Comparison of ENCODE assay signal across 22 cellular contexts in the genomic region with DNA sequence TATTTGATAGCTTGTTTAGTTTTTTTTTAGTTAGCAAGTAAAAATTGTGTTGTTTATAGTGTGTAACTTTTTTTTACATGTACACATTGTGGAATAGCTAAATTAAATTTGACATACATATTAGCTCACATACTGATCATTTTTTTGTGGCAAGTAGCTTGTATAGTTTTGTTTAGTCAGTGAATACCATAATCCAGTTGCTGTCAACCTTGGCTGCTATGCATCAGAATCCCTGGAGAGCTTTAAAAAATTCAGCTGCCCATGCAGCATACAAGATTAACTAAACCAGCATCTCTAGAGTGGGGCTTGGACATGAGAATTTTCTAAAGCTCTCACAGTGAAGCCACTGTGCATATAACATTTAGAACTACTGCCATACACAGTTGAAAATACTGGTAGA. TPM values are rescaled to one million over a fixed set of nuclear protein-coding genes. Genes with fewer than 3 reads are reported as not detected.
A peak's percentile ranks its signal among the peaks of the same experiment; 100 is the strongest.
DNase-seq lines count a peak whose midpoint lies in the region; ATAC-seq, FAIRE-seq and TF ChIP-seq lines count a peak whose summit lies in the region.
"Had no signal": no experiment of that assay in that cellular context is flagged by ENCODE, and none has a peak within 500 bp of the region (broad histone marks: within the 10 kb centered on the region; RNA-seq: fewer than 3 reads in every experiment).

No MANE protein-coding gene starts in this region.

- DNase-seq in NCI-H82 (lab: John Stamatoyannopoulos, UW) (peak; percentile 21), NCI-H82 treated with DMSO at 0.1 percent for 48 hours (lab: John Stamatoyannopoulos, UW; ENCODE audit: unreplicated experiment) (no peak), astrocyte (ENCODE audit: low read depth) (peak; percentile 63), fibroblast of the conjunctiva (ENCODE audit: low read depth) (peak; percentile 43), stromal cell of bone marrow (ENCODE audit: low read depth) (peak; percentile 54), pancreas (no peak), COLO829 (ENCODE audit: low spot score) (no peak)
- no peak for DNase-seq in activated CD4-positive, alpha-beta memory T cell treated with anti-CD3 and anti-CD28 coated beads, Interleukin-2, amount 10 ng/mL, durations not matched to agents 7 days and 5 days
- DNase-seq: activated effector memory CD4-positive, alpha-beta T cell treated with Interleukin-2 at 50 U/mL for 16 hours; COR-L47; esophagus squamous epithelium; left ventricle myocardium superior; NCI-H1105; stimulated activated naive CD4-positive, alpha-beta T cell treated with Interleukin-2 at 50 U/mL for 16 hours; T-helper 2 cell; upper lobe of left lung had no signal

- no peak overlapping the region for H3K4me3 ChIP-seq in astrocyte (ENCODE audit: insufficient read depth, low read depth, low read length)
- no peak overlapping the region for H3K4me3 ChIP-seq in pancreas
- H3K4me3 ChIP-seq: ascending aorta, esophagus squamous epithelium, GM12878, upper lobe of left lung had no signal

- peaks cover 23% of the 10 kb centered on the region for H3K4me1 Mint-ChIP-seq in astrocyte (ENCODE audit: low read depth, unreplicated experiment)
- peaks cover 4% of the 10 kb centered on the region for H3K4me1 Mint-ChIP-seq in activated CD4-positive, alpha-beta memory T cell treated with anti-CD3 and anti-CD28 coated beads, Interleukin-2, amount 10 ng/mL, durations not matched to agents 7 days and 5 days

- H3K79me2 ChIP-seq in astrocyte (ENCODE audit: insufficient read depth, low read length) = peaks cover 38% of the 10 kb centered on the region

- POLR2A ChIA-PET in activated CD4-positive, alpha-beta memory T cell treated with anti-CD3 and anti-CD28 coated beads, Interleukin-2, amount 10 ng/mL, durations not matched to agents 7 days and 5 days (lab: Charles Lee) = interaction anchor here (1.3 kb wide), 1 partner anchor 21 kb away, joined by 3 read pairs; no protein-coding TSS in a partner anchor

- no peak overlapping the region for H2AFZ ChIP-seq in astrocyte (ENCODE audit: low read depth, low read length)

- peaks cover 5% of the 10 kb centered on the region for H3K36me3 Mint-ChIP-seq in astrocyte (ENCODE audit: low read depth, unreplicated experiment)
- H3K36me3 Mint-ChIP-seq in activated CD4-positive, alpha-beta memory T cell treated with anti-CD3 and anti-CD28 coated beads, Interleukin-2, amount 10 ng/mL, durations not matched to agents 7 days and 5 days (ENCODE audit: low read depth) = peaks cover 26% of the 10 kb centered on the region

- peaks cover 4% of the 10 kb centered on the region for H3K9me3 Mint-ChIP-seq in astrocyte (ENCODE audit: unreplicated experiment)
- no peaks in the 10 kb centered on the region for H3K9me3 Mint-ChIP-seq in activated CD4-positive, alpha-beta memory T cell treated with anti-CD3 and anti-CD28 coated beads, Interleukin-2, amount 10 ng/mL, durations not matched to agents 7 days and 5 days

- H3K36me3 ChIP-seq in astrocyte (ENCODE audit: insufficient read depth, low read length) (no peaks in the 10 kb centered on the region), pancreas (peaks cover 0 to 3% (median 0%) of the 10 kb centered on the region in 3 donors)

- no peak overlapping the region for H3K9ac ChIP-seq in astrocyte (ENCODE audit: low read length)
- H3K9ac ChIP-seq: KMS-11 had no signal

- H3K27ac ChIP-seq in astrocyte (ENCODE audit: low read depth, low read length) (no peak overlapping the region), pancreas (no peak overlapping the region)
- H3K27ac ChIP-seq: 22Rv1, ascending aorta, esophagus squamous epithelium, KMS-11 had no signal

- CTCF ChIA-PET in activated CD4-positive, alpha-beta memory T cell treated with anti-CD3 and anti-CD28 coated beads, Interleukin-2, amount 10 ng/mL, durations not matched to agents 7 days and 5 days (lab: Charles Lee) = interaction anchor here (0.7 to 2.6 kb wide), 4 partner anchors 21 to 325 kb away, joined by 3 to 14 read pairs (median 4); no protein-coding TSS in a partner anchor

- FAIRE-seq in astrocyte (lab: Jason Lieb, UNC) (no peak), pancreas (lab: Jason Lieb, UNC) (no peak)
- FAIRE-seq: GM12878 had no signal

- H3K27ac Mint-ChIP-seq in astrocyte (ENCODE audit: unreplicated experiment) = no peak overlapping the region
- no peak overlapping the region for H3K27ac Mint-ChIP-seq in activated CD4-positive, alpha-beta memory T cell treated with anti-CD3 and anti-CD28 coated beads, Interleukin-2, amount 10 ng/mL, durations not matched to agents 7 days and 5 days
- H3K27ac Mint-ChIP-seq: progenitor cell of endocrine pancreas had no signal

- H4K20me1 ChIP-seq in astrocyte (ENCODE audit: insufficient read depth, low read length) = peaks cover 16% of the 10 kb centered on the region

- H3K27me3 Mint-ChIP-seq in astrocyte (ENCODE audit: low read depth, unreplicated experiment) = no peaks in the 10 kb centered on the region
- H3K27me3 Mint-ChIP-seq in activated CD4-positive, alpha-beta memory T cell treated with anti-CD3 and anti-CD28 coated beads, Interleukin-2, amount 10 ng/mL, durations not matched to agents 7 days and 5 days = no peaks in the 10 kb centered on the region
- H3K27me3 Mint-ChIP-seq: progenitor cell of endocrine pancreas had no signal

- intact Hi-C loops in pancreas (cut with DNase I) = no loop called here

- H3K4me2 ChIP-seq in astrocyte (ENCODE audit: low read length) = peak overlapping the region; percentile 11
- H3K4me2 ChIP-seq: KMS-11 had no signal

- no peaks in the 10 kb centered on the region for H3K27me3 ChIP-seq in astrocyte (ENCODE audit: insufficient read depth, low read length)
- no peaks in the 10 kb centered on the region for H3K27me3 ChIP-seq in pancreas
- H3K27me3 ChIP-seq: ascending aorta, esophagus squamous epithelium, upper lobe of left lung had no signal

- no peak overlapping the region for H3K4me3 Mint-ChIP-seq in astrocyte (ENCODE audit: unreplicated experiment)
- no peak overlapping the region for H3K4me3 Mint-ChIP-seq in activated CD4-positive, alpha-beta memory T cell treated with anti-CD3 and anti-CD28 coated beads, Interleukin-2, amount 10 ng/mL, durations not matched to agents 7 days and 5 days

- H3K9me3 ChIP-seq in astrocyte (ENCODE audit: insufficient read depth, low read depth, low read length) (no peaks in the 10 kb centered on the region), pancreas (no peaks in the 10 kb centered on the region)
- H3K9me3 ChIP-seq: ascending aorta, esophagus squamous epithelium, upper lobe of left lung had no signal

- TF ChIP-seq CTCF in astrocyte (IDR thresholded peaks at IDR 0.05; ENCODE audit: insufficient read depth, low read depth, low read length) (no peak), pancreas (IDR thresholded peaks at IDR 0.05) (no peak)

- no peak for ATAC-seq in pancreas
- ATAC-seq: GM12878, left ventricle myocardium superior, Right ventricle myocardium inferior had no signal

- H3K4me1 ChIP-seq in astrocyte (ENCODE audit: insufficient read depth, low read length) (peaks cover 33% of the 10 kb centered on the region), pancreas (peaks cover 0 to 20% (median 12%) of the 10 kb centered on the region in 3 donors)

RNA-seq across cellular contexts. Expression of gene TMOD3, which starts 54.0 kb away (rescaled TPM):
- total RNA-seq in astrocyte (65.2 TPM in 2 replicates), pancreas (10 to 100 TPM; 12.3 to 28.5 (median 15.6) TPM)
- 10 to 100 TPM; 77.5 to 79.6 TPM for total RNA-seq in activated CD4-positive, alpha-beta memory T cell treated with anti-CD3 and anti-CD28 coated beads, Interleukin-2, amount 10 ng/mL, durations not matched to agents 7 days and 5 days
- polyA plus RNA-seq in pancreas = 1 to 10 TPM; 4.4 to 9.1 TPM

Comparison
In these comparisons a context has a peak if more than half of its experiments do, and no peak if none do; other contexts are left out.
1. DNase-seq: peak in NCI-H82 (single experiment), astrocyte (single experiment), fibroblast of the conjunctiva (single experiment) and stromal cell of bone marrow (single experiment); none in NCI-H82 treated with DMSO at 0.1 percent for 48 hours (single experiment), activated CD4-positive, alpha-beta memory T cell treated with anti-CD3 and anti-CD28 coated beads, Interleukin-2, amount 10 ng/mL, durations not matched to agents 7 days and 5 days (single experiment), pancreas (0 of 6) and COLO829 (single experiment).